Comparison of ENCODE assay signal across 17 cellular contexts in genomic region chr12:13609874-13610273, GRCh38.
A peak's percentile ranks its signal among the peaks of the same experiment; 100 is the strongest.
DNase-seq lines count a peak whose midpoint lies in the region; ATAC-seq and TF ChIP-seq lines count a peak whose summit lies in the region.
"Had no signal": no experiment of that assay in that cellular context is flagged by ENCODE, and none has a peak within 500 bp of the region (broad histone marks: within the 10 kb centered on the region; RNA-seq: fewer than 3 reads in every experiment).

No MANE protein-coding gene starts in this region.

- no peak for TF ChIP-seq POLR2A in vagina (IDR thresholded peaks at IDR 0.05)

- H3K4me3 ChIP-seq in vagina, result no peak overlapping the region
- H3K4me3 ChIP-seq: GM23338, Peyer's patch had no signal

- no peak overlapping the region for H3K27ac ChIP-seq in vagina
- H3K27ac ChIP-seq: Peyer's patch had no signal

- no peaks in the 10 kb centered on the region for H3K9me3 ChIP-seq in vagina
- H3K9me3 ChIP-seq: Peyer's patch had no signal

- no peak for TF ChIP-seq CTCF in vagina (IDR thresholded peaks at IDR 0.05)

- intact Hi-C loops in left colon (cut with DNase I, micrococcal nuclease), result loop anchor here in 1 of 2 donors (2.0 kb wide), 1 partner anchor 57 kb away; no protein-coding TSS in a partner anchor
- intact Hi-C loops in vagina (cut with DNase I), result no loop called here

- no peaks in the 10 kb centered on the region for H3K4me1 ChIP-seq in vagina
- H3K4me1 ChIP-seq: Peyer's patch had no signal

- DNase-seq in COLO668 (lab: John Stamatoyannopoulos, UW; ENCODE audit: unreplicated experiment) (peak; percentile 15), DMS 273 treated with DMSO at 0.1 percent for 48 hours (lab: John Stamatoyannopoulos, UW) (peak; percentile 68), NCI-H524 (lab: John Stamatoyannopoulos, UW) (peak; percentile 58 to 91), left colon (no peak), vagina (ENCODE audit: extremely low spot score in 2 of 2) (no peak), NCI-H510A treated with DMSO at 0.1 percent for 48 hours (lab: John Stamatoyannopoulos, UW) (no peak)
- DNase-seq: CD4-positive, alpha-beta T cell; EL; HFFc6; Karpas-422; NCI-H1436; NCI-H526; Peyer's patch; Right ventricle myocardium superior; T-helper 17 cell had no signal

- H3K27me3 ChIP-seq in vagina, result no peaks in the 10 kb centered on the region
- H3K27me3 ChIP-seq: Peyer's patch had no signal

- H3K36me3 ChIP-seq in vagina, result no peaks in the 10 kb centered on the region
- H3K36me3 ChIP-seq: Peyer's patch had no signal

- ATAC-seq in left colon (peak; percentile 48), GM21529 (IDR thresholded peaks at IDR 0.05; ENCODE audit: unreplicated experiment) (no peak)
- ATAC-seq: GM23338, T-helper 17 cell had no signal

Comparison
In these comparisons a context has a peak if more than half of its experiments do, and no peak if none do; other contexts are left out.
1. DNase-seq: peak in COLO668 (single experiment), DMS 273 treated with DMSO at 0.1 percent for 48 hours (single experiment) and NCI-H524 (2 of 2); none in left colon (0 of 2), vagina (0 of 2) and NCI-H510A treated with DMSO at 0.1 percent for 48 hours (single experiment).